1 cellular context compared by ENCODE assay signal in the genomic region with DNA sequence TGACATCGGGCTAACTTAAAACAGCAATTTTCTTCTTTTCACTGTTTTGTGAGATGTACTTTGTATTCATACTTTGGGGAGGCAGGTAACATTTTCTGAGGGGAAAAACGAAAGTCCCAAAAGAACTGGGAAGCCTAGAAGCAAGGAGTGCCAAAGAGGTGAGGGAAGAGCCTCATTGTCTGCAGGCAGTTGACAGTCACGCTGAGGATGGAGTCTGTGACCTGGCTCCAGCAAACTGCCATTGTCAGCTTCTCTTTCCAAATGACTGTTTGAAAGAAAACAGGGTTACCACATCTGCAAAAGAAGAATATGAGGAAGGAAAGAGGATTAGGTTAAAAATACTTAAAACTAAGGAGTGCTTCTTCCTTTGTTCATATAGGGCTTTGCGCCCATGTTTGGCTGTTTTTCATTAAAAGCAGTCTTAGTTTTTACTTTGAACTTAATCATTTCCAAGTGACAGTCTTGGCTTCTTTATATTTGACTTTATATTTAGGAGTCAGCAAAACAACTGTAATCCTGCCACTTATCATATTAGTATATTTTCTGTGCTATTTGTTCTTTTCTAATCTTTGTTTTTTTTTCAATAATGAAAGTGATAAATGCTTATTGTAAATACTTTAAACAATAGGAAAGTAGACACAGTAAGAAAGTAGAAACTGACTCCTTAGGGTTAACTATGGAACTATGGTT.
A peak's percentile ranks its signal among the peaks of the same experiment; 100 is the strongest.
TF ChIP-seq lines count a peak whose summit lies in the region.

No MANE protein-coding gene starts in this region.

TF ChIP-seq in HepG2, 621 proteins besides CTCF, POLR2A, EP300 and RAD21:
- TF ChIP-seq, protein P1, sequence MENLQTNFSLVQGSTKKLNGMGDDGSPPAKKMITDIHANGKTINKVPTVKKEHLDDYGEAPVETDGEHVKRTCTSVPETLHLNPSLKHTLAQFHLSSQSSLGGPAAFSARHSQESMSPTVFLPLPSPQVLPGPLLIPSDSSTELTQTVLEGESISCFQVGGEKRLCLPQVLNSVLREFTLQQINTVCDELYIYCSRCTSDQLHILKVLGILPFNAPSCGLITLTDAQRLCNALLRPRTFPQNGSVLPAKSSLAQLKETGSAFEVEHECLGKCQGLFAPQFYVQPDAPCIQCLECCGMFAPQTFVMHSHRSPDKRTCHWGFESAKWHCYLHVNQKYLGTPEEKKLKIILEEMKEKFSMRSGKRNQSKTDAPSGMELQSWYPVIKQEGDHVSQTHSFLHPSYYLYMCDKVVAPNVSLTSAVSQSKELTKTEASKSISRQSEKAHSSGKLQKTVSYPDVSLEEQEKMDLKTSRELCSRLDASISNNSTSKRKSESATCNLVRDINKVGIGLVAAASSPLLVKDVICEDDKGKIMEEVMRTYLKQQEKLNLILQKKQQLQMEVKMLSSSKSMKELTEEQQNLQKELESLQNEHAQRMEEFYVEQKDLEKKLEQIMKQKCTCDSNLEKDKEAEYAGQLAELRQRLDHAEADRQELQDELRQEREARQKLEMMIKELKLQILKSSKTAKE (CRISPR knock-in tag; IDR thresholded peaks at IDR 0.05; ENCODE audit: borderline replicate concordance), result no peak
- TF ChIP-seq ATRX (CRISPR knock-in tag; IDR thresholded peaks at IDR 0.05; ENCODE audit: borderline replicate concordance) (no peak), ELF4 (CRISPR knock-in tag; IDR thresholded peaks at IDR 0.05; ENCODE audit: borderline replicate concordance) (0 out of 2 replicates have a peak, but pooled peaks have one; percentile 64), SIX1 (CRISPR knock-in tag; IDR thresholded peaks at IDR 0.05; ENCODE audit: borderline replicate concordance) (no peak), ZBTB7A (CRISPR knock-in tag; IDR thresholded peaks at IDR 0.05) (no peak), SP140L (CRISPR knock-in tag; IDR thresholded peaks at IDR 0.05; ENCODE audit: borderline replicate concordance) (0 out of 2 replicates have a peak, but pooled peaks have one; percentile 11), RARA (CRISPR knock-in tag; IDR thresholded peaks at IDR 0.05) (no peak), NCOA1 (CRISPR knock-in tag; IDR thresholded peaks at IDR 0.05) (no peak), SCMH1 (CRISPR knock-in tag; IDR thresholded peaks at IDR 0.05; ENCODE audit: borderline replicate concordance) (no peak), SOX13 (IDR thresholded peaks at IDR 0.05) (no peak), SOX13 (CRISPR knock-in tag; conservative IDR thresholded peaks at IDR 0.05 in 1 of 2, IDR thresholded peaks at IDR 0.05 in 1 of 2) (0 out of 4 replicates have a peak, but pooled peaks of 1 of the 2 experiments have one; percentile 19)
TF ChIP-seq in HepG2: peak in this region for 3.
